Comparison of ENCODE assay signal across 30 cellular contexts in genomic region chr2:26968001-26968400, GRCh38. TPM values are rescaled to one million over a fixed set of nuclear protein-coding genes. Genes with fewer than 3 reads are reported as not detected.
DNase-seq lines count a peak whose midpoint lies in the region; ATAC-seq, FAIRE-seq and TF ChIP-seq lines count a peak whose summit lies in the region.
"Had no signal": no experiment of that assay in that cellular context is flagged by ENCODE, and none has a peak within 500 bp of the region (broad histone marks: within the 10 kb centered on the region; RNA-seq: fewer than 3 reads in every experiment).

No MANE protein-coding gene starts in this region.

- in situ Hi-C loops in GM23248 (cut with MboI) = loop anchor here (10.0 kb wide), 1 partner anchor 47 kb away; no protein-coding TSS in a partner anchor

- peaks cover 8% of the 10 kb centered on the region for H3K27me3 ChIP-seq in GM23248 (replicated peaks; ENCODE audit: insufficient read depth)
- no peaks in the 10 kb centered on the region for H3K27me3 ChIP-seq in colonic mucosa
- H3K27me3 ChIP-seq in smooth muscle cell (ENCODE audit: low read depth) = no peaks in the 10 kb centered on the region
- H3K27me3 ChIP-seq: right atrium auricular region, testis had no signal

- no peaks in the 10 kb centered on the region for H4K20me1 ChIP-seq in GM23248 (ENCODE audit: insufficient read depth)
- H4K20me1 ChIP-seq in smooth muscle cell (ENCODE audit: low read depth) = peaks cover 9% of the 10 kb centered on the region

- WGBS in GM23248 (ENCODE audit: low coverage in 1 of 2, low lambda C conversion rate in 2 of 2, missing lambda C conversion rate in 2 of 2), 2 experiments = 57% methylated on average over 3 of the region's 3 CpGs
- 28% methylated on average over 3 of the region's 3 CpGs for WGBS in smooth muscle cell (ENCODE audit: low lambda C conversion rate)

- H3K4me2 ChIP-seq in GM23248 (ENCODE audit: unreplicated experiment) (no peak overlapping the region), smooth muscle cell (no peak overlapping the region)
- H3K4me2 ChIP-seq: BLaER1, neural progenitor cell had no signal

- H3K4me3 ChIP-seq in GM23248 = no peak overlapping the region
- H3K4me3 ChIP-seq in colonic mucosa = no peak overlapping the region
- H3K4me3 ChIP-seq in smooth muscle cell = no peak overlapping the region
- H3K4me3 ChIP-seq: BLaER1, esophagus squamous epithelium, lung, neural progenitor cell, right atrium auricular region, testis had no signal

- H3K27ac ChIP-seq in GM23248 (no peak overlapping the region), colonic mucosa (peak overlapping the region; percentile 73), smooth muscle cell (ENCODE audit: low read depth) (peak overlapping the region; percentile 58)
- H3K27ac ChIP-seq: BLaER1, esophagus squamous epithelium, neural progenitor cell, right atrium auricular region, testis, WERI-Rb-1 had no signal

- H3K9me2 ChIP-seq in GM23248 (ENCODE audit: insufficient read depth) = no peaks in the 10 kb centered on the region

- TF ChIP-seq CTCF in colonic mucosa (IDR thresholded peaks at IDR 0.05) = no peak
- TF ChIP-seq CTCF in smooth muscle cell (IDR thresholded peaks at IDR 0.05; ENCODE audit: borderline replicate concordance, insufficient read depth, poor library complexity, severe bottlenecking) = no peak

- 0 out of 2 replicates have a peak, but pooled peaks cover 8% of the 10 kb centered on the region for H3K4me1 ChIP-seq in GM23248 (ENCODE audit: insufficient read depth)
- no peaks in the 10 kb centered on the region for H3K4me1 ChIP-seq in colonic mucosa
- no peaks in the 10 kb centered on the region for H3K4me1 ChIP-seq in smooth muscle cell (ENCODE audit: low read depth)
- H3K4me1 ChIP-seq: testis had no signal

- H3K36me3 ChIP-seq in GM23248 (ENCODE audit: low read depth) = no peaks in the 10 kb centered on the region
- H3K36me3 ChIP-seq in colonic mucosa = no peaks in the 10 kb centered on the region
- no peaks in the 10 kb centered on the region for H3K36me3 ChIP-seq in smooth muscle cell (ENCODE audit: low read depth)
- H3K36me3 ChIP-seq: BLaER1, esophagus squamous epithelium, neural progenitor cell, right atrium auricular region, WERI-Rb-1 had no signal

- intact Hi-C loops in colonic mucosa (cut with DNase I) = loop anchor here (10.0 kb wide), 1 partner anchor 317 kb away; the partner anchor contains the start of gene TRIM54

- H3K9me3 ChIP-seq in GM23248 (ENCODE audit: low read depth) (no peaks in the 10 kb centered on the region), colonic mucosa (no peaks in the 10 kb centered on the region), smooth muscle cell (replicated peaks; ENCODE audit: low read depth) (no peaks in the 10 kb centered on the region)
- H3K9me3 ChIP-seq: BLaER1, esophagus squamous epithelium, right atrium auricular region, testis had no signal

- H3F3A ChIP-seq in GM23248 (ENCODE audit: insufficient read depth) (no peaks in the 10 kb centered on the region), smooth muscle cell (ENCODE audit: low read depth) (no peaks in the 10 kb centered on the region)

- no peak overlapping the region for H2AFZ ChIP-seq in GM23248
- H2AFZ ChIP-seq in smooth muscle cell (ENCODE audit: low read depth) = no peak overlapping the region
- H2AFZ ChIP-seq: neural progenitor cell had no signal

- H3K9ac ChIP-seq in GM23248 = no peak overlapping the region
- no peak overlapping the region for H3K9ac ChIP-seq in colonic mucosa (ENCODE audit: low read depth in 2 of 2, low read length in 2 of 2)
- H3K9ac ChIP-seq in smooth muscle cell (ENCODE audit: low read depth) = peak overlapping the region; percentile 42
- H3K9ac ChIP-seq: BLaER1, neural progenitor cell had no signal

- FAIRE-seq in RCC 7860 (lab: Jason Lieb, UNC) = peak; percentile 97
- FAIRE-seq: endometrium, frontal cortex had no signal

- peaks cover 9% of the 10 kb centered on the region; the same call in 1 of the 2 replicates for H3K79me2 ChIP-seq in GM23248 (ENCODE audit: insufficient read depth)
- H3K79me2 ChIP-seq in smooth muscle cell (ENCODE audit: low read depth) = no peaks in the 10 kb centered on the region

- peak; percentile 36 for DNase-seq in GM23248
- DNase-seq in RCC 7860 (ENCODE audit: low spot score) = peak; percentile 91
- DNase-seq in colonic mucosa = peak; percentile 39
- no peak for DNase-seq in smooth muscle cell (lab: John Stamatoyannopoulos, UW; ENCODE audit: unreplicated experiment)
- no peak for DNase-seq in AG08395 (ENCODE audit: low spot score)
- DNase-seq: activated CD4-positive, alpha-beta T cell treated with anti-CD3 and anti-CD28 coated beads for 48 hours; activated CD8-positive, alpha-beta memory T cell treated with anti-CD3 and anti-CD28 coated beads for 24 hours; activated T-cell treated with anti-CD3 and anti-CD28 coated beads for 4 hours; anterior cingulate cortex; central memory CD4-positive, alpha-beta T cell; COR-L47; dermis blood vessel endothelial cell; esophagus squamous epithelium; GF-D8; Kasumi-1; NCI-H1436 treated with DMSO at 0.1 percent for 48 hours; posterior cingulate gyrus; SIG-M5; stimulated activated CD4-positive, alpha-beta T cell treated with anti-CD3 and anti-CD28 coated beads, Interleukin-1b, Interleukin-23, amount 100 ng/mL, for 48 hours; T-helper 9 cell; testis; WERI-Rb-1 had no signal

- no peak for ATAC-seq in GM21423 (IDR thresholded peaks at IDR 0.05; ENCODE audit: unreplicated experiment)
- ATAC-seq in HG02884 (IDR thresholded peaks at IDR 0.05; ENCODE audit: unreplicated experiment) = no peak

RNA-seq across cellular contexts. Expression of gene MAPRE3, which starts 2.4 kb away (rescaled TPM):
- total RNA-seq in GM23248 (2014; rRNA removed; shearing (Covaris generic)) = 5.4 and 7.9 TPM in 2 replicates
- polyA plus RNA-seq in GM23248 (2016; fragmentation: Nextera tagmentation; extraction: Ambion mirVana) (21.6 and 23.0 TPM in 2 replicates), smooth muscle cell (29.5 and 30.5 TPM in 2 replicates)
- total RNA-seq in colonic mucosa (10 to 100 TPM; 21.6 to 22.0 TPM), smooth muscle cell (9.5 and 12.5 TPM in 2 replicates)

Comparison
In these comparisons a context has a peak if more than half of its experiments do, and no peak if none do; other contexts are left out.
1. DNase-seq: peak in GM23248 (single experiment), RCC 7860 (single experiment) and colonic mucosa (single experiment); none in smooth muscle cell (single experiment) and AG08395 (single experiment).